Comparison of ENCODE assay signal across 1 cellular context in genomic region chr7:130882396-130882795, GRCh38.
TF ChIP-seq lines count a peak whose summit lies in the region.

No MANE protein-coding gene starts in this region.

TF ChIP-seq in HCT116, 20 proteins besides CTCF, POLR2A, EP300 and RAD21 (continued from another document):
- TF ChIP-seq MAX (IDR thresholded peaks at IDR 0.05), result no peak
- no peak for TF ChIP-seq YY1 (IDR thresholded peaks at IDR 0.05; ENCODE audit: extremely low read depth, insufficient replicate concordance, low read depth, low read length)
